Comparison of ENCODE assay signal across 16 cellular contexts in genomic region chr19:50793558-50794065, GRCh38. TPM values are rescaled to one million over a fixed set of nuclear protein-coding genes. Genes with fewer than 3 reads are reported as not detected.
DNase-seq lines count a peak whose midpoint lies in the region; ATAC-seq, FAIRE-seq and TF ChIP-seq lines count a peak whose summit lies in the region.
"Had no signal": no experiment of that assay in that cellular context is flagged by ENCODE, and none has a peak within 500 bp of the region (broad histone marks: within the 10 kb centered on the region; RNA-seq: fewer than 3 reads in every experiment).

No MANE protein-coding gene starts in this region.

- no peak overlapping the region for H3K9ac ChIP-seq in SK-N-SH

- 28% methylated on average over 4 of the region's 11 CpGs for WGBS in SK-N-SH (ENCODE audit: low lambda C conversion rate)

- H3K36me3 ChIP-seq in breast epithelium (no peaks in the 10 kb centered on the region), SK-N-SH (replicated peaks in 1 of 2; ENCODE audit: control insufficient read depth in 1 of 2, insufficient read depth in 2 of 2, low read length in 1 of 2) (peaks cover 0 to 13% of the 10 kb centered on the region in 2 experiments)

- H3K4me3 Mint-ChIP-seq in MCF 10A (ENCODE audit: unreplicated experiment), result no peak overlapping the region
- H3K4me3 Mint-ChIP-seq: activated CD4-positive, alpha-beta memory T cell treated with anti-CD3 and anti-CD28 coated beads, Interleukin-2, amount 10 ng/mL, durations not matched to agents 7 days and 5 days; activated T-helper 1 cell treated with anti-CD3 and anti-CD28 coated beads, Interleukin-12 subunit alpha, Interleukin-12 subunit beta, Interleukin-2, Interleukin-4 antibody, amounts not matched to agents 30 ng/mL and 10 ng/mL and 1 ng/mL, durations not matched to agents 14 hours and 24 hours and 36 hours; naive thymus-derived CD4-positive, alpha-beta T cell had no signal

- H3K79me2 ChIP-seq in SK-N-SH (ENCODE audit: insufficient read depth), result no peaks in the 10 kb centered on the region

- no peaks in the 10 kb centered on the region for H3K9me2 ChIP-seq in SK-N-SH

- no peak for TF ChIP-seq EP300 in SK-N-SH (IDR thresholded peaks at IDR 0.05; ENCODE audit: borderline replicate concordance in 1 of 2, low read depth in 1 of 2, low read length in 1 of 2)

- H3K4me2 ChIP-seq in SK-N-SH, result no peak overlapping the region

- TF ChIP-seq POLR2A in breast epithelium (IDR thresholded peaks at IDR 0.05) (no peak), GM12891 (IDR thresholded peaks at IDR 0.05; ENCODE audit: low read depth, low read length) (no peak; the same call in 1 of the 2 replicates)

- H3K4me3 ChIP-seq in breast epithelium (no peak overlapping the region), SK-N-SH (ENCODE audit: low read depth in 2 of 2, low read length in 1 of 2) (no peak overlapping the region)

- no peak for FAIRE-seq in GM12891 (lab: Jason Lieb, UNC)
- FAIRE-seq: kidney had no signal

- H3K27me3 ChIP-seq in breast epithelium (peaks cover 0 to 6% of the 10 kb centered on the region in 2 donors), SK-N-SH (ENCODE audit: insufficient read depth) (no peaks in the 10 kb centered on the region)

- H3K9me3 ChIP-seq in breast epithelium (no peaks in the 10 kb centered on the region), SK-N-SH (no peaks in the 10 kb centered on the region)

- peaks cover 31% of the 10 kb centered on the region; the same call in 1 of the 2 replicates for H4K20me1 ChIP-seq in SK-N-SH (ENCODE audit: insufficient read depth)

- peaks cover 42% of the 10 kb centered on the region for H3K36me3 Mint-ChIP-seq in MCF 10A (ENCODE audit: insufficient read depth, unreplicated experiment)

- BruUV-seq in MCF 10A (replicated peaks; lab: Mats Ljungman, UMichigan), result TSS peak; percentile 0

- no peaks in the 10 kb centered on the region for H3K9me3 Mint-ChIP-seq in MCF 10A (ENCODE audit: unreplicated experiment)
- H3K9me3 Mint-ChIP-seq: activated CD4-positive, alpha-beta memory T cell treated with anti-CD3 and anti-CD28 coated beads, Interleukin-2, amount 10 ng/mL, durations not matched to agents 7 days and 5 days; activated T-helper 1 cell treated with anti-CD3 and anti-CD28 coated beads, Interleukin-12 subunit alpha, Interleukin-12 subunit beta, Interleukin-2, Interleukin-4 antibody, amounts not matched to agents 30 ng/mL and 10 ng/mL and 1 ng/mL, durations not matched to agents 14 hours and 24 hours and 36 hours; naive thymus-derived CD4-positive, alpha-beta T cell had no signal

- TF ChIP-seq RAD21 in SK-N-SH (IDR thresholded peaks at IDR 0.05; ENCODE audit: low read length), result no peak

- H3K4me1 Mint-ChIP-seq in MCF 10A (ENCODE audit: insufficient read depth, unreplicated experiment), result no peaks in the 10 kb centered on the region

- H3K27me3 Mint-ChIP-seq in MCF 10A (ENCODE audit: insufficient read depth, unreplicated experiment), result no peaks in the 10 kb centered on the region
- H3K27me3 Mint-ChIP-seq: activated CD4-positive, alpha-beta memory T cell treated with anti-CD3 and anti-CD28 coated beads, Interleukin-2, amount 10 ng/mL, durations not matched to agents 7 days and 5 days; naive thymus-derived CD4-positive, alpha-beta T cell had no signal

- H3K27ac ChIP-seq in breast epithelium (no peak overlapping the region), SK-N-SH (ENCODE audit: low read depth in 2 of 2, low read length in 1 of 2) (no peak overlapping the region)

- H3F3A ChIP-seq in SK-N-SH (replicated peaks; ENCODE audit: insufficient read depth), result peaks cover 4% of the 10 kb centered on the region

- TF ChIP-seq CTCF in MCF 10A (IDR thresholded peaks at IDR 0.05; ENCODE audit: unreplicated experiment) (no peak), breast epithelium (IDR thresholded peaks at IDR 0.05) (no peak), SK-N-SH (IDR thresholded peaks at IDR 0.05) (no peak)

- no peak overlapping the region for H2AFZ ChIP-seq in SK-N-SH (ENCODE audit: low read depth)

- POLR2A ChIA-PET in MCF 10A (lab: Yijun Ruan, JAX), result interaction anchor here (0.7 to 5.1 kb wide), 2 partner anchors 10 to 520 kb away, joined by 3 to 33 read pairs; no protein-coding TSS in a partner anchor
- POLR2A ChIA-PET in SK-N-SH (lab: Yijun Ruan, JAX), result interaction anchor here (1.1 to 2.2 kb wide), 2 partner anchors 10 to 128 kb away, joined by 4 to 5 read pairs; no protein-coding TSS in a partner anchor

- intact Hi-C loops in MCF 10A (cut with micrococcal nuclease), result loop anchor here (1.0 kb wide), 1 partner anchor 129 kb away; no protein-coding TSS in a partner anchor
- intact Hi-C loops in breast epithelium (cut with DNase I; ENCODE audit: low total_unique reads), result no loop called here

- CTCF ChIA-PET in MCF 10A (lab: Yijun Ruan, JAX), result interaction anchor here (0.5 to 2.6 kb wide), 5 partner anchors 124 to 855 kb away, joined by 3 to 7 read pairs (median 5); no protein-coding TSS in a partner anchor
- CTCF ChIA-PET in SK-N-SH (lab: Yijun Ruan, JAX), result interaction anchor here (0.6 to 3.8 kb wide), 3 partner anchors 11 to 376 kb away, joined by 4 to 27 read pairs (median 4); no protein-coding TSS in a partner anchor

- H3K4me1 ChIP-seq in breast epithelium (no peaks in the 10 kb centered on the region), SK-N-SH (ENCODE audit: control insufficient read depth in 1 of 2, insufficient read depth in 2 of 2, low read depth in 1 of 2, low read length in 1 of 2) (no peaks in the 10 kb centered on the region; a peak in 1 of 4 replicates)

- no peak for ATAC-seq in HG03565 (IDR thresholded peaks at IDR 0.05; ENCODE audit: unreplicated experiment)

- H3K27ac Mint-ChIP-seq in MCF 10A (ENCODE audit: low read depth, unreplicated experiment), result no peak overlapping the region

- no peak for DNase-seq in MCF 10A (ENCODE audit: unreplicated experiment)
- no peak for DNase-seq in breast epithelium (ENCODE audit: low spot score in 2 of 2)
- DNase-seq in GM12891 (ENCODE audit: insufficient read length, low spot score), result no peak
- peak; percentile 44 for DNase-seq in SK-N-SH
- DNase-seq in stimulated activated CD8-positive, alpha-beta memory T cell treated with anti-CD3 and anti-CD28 coated beads, Interleukin-4, amount 100 ng/mL, for 48 hours, result peak; percentile 47
- no peak for DNase-seq in HT-29 (ENCODE audit: low spot score)
- no peak for DNase-seq in NCI-H524 treated with DMSO at 0.1 percent for 48 hours (lab: John Stamatoyannopoulos, UW)
- DNase-seq: hypothalamus; kidney; naive thymus-derived CD4-positive, alpha-beta T cell; NCI-H1048; stimulated activated CD4-positive, alpha-beta T cell treated with anti-CD3 and anti-CD28 coated beads, Interleukin-2, amount 100 ng/mL, for 48 hours had no signal

TF ChIP-seq in GM12891, 5 proteins besides CTCF, POLR2A, EP300 and RAD21:
- no peak for TF ChIP-seq SPI1 (IDR thresholded peaks at IDR 0.05; ENCODE audit: low read depth, low read length)
- TF ChIP-seq POLR2AphosphoS5 (IDR thresholded peaks at IDR 0.05; ENCODE audit: low read depth, low read length), result 0 out of 2 replicates have a peak, but pooled peaks have one; percentile 15
- TF ChIP-seq TAF1 (IDR thresholded peaks at IDR 0.05; ENCODE audit: low read depth, low read length), result no peak
TF ChIP-seq in GM12891: peak in this region for 1.

RNA-seq across cellular contexts. Expression of gene ACP4, which starts 3.4 kb away (rescaled TPM):
- total RNA-seq in MCF 10A (2022) (not detected in 2 replicates), breast epithelium (not detected)
- polyA plus RNA-seq in GM12891 (2012; ENCODE audit: low read depth, missing spikeins), result not detected
- not detected in 2 replicates for polyA plus RNA-seq in SK-N-SH (2012; rRNA removed)
- polyA plus RNA-seq in SK-N-SH (2012; cell fraction: cytosol; rRNA removed), result not detected in 2 replicates
- not detected in 2 replicates for polyA plus RNA-seq in SK-N-SH (2012; cell fraction: nucleus; rRNA removed)
- not detected in 2 replicates for total RNA-seq in HT-29 (2014; rRNA removed; shearing (Covaris generic))
- total RNA-seq: activated CD4-positive, alpha-beta memory T cell treated with anti-CD3 and anti-CD28 coated beads, Interleukin-2, amount 10 ng/mL, durations not matched to agents 7 days and 5 days; activated T-helper 1 cell treated with anti-CD3 and anti-CD28 coated beads, Interleukin-12 subunit alpha, Interleukin-12 subunit beta, Interleukin-2, Interleukin-4 antibody, amounts not matched to agents 30 ng/mL and 10 ng/mL and 1 ng/mL, durations not matched to agents 14 hours and 24 hours and 36 hours; kidney; mammary epithelial cell; naive thymus-derived CD4-positive, alpha-beta T cell had no signal
- polyA plus RNA-seq: mammary epithelial cell; naive thymus-derived CD4-positive, alpha-beta T cell had no signal

RNA-seq across cellular contexts. Expression of gene GPR32, which starts 23.3 kb away (rescaled TPM):
- total RNA-seq in MCF 10A (2022) (not detected in 2 replicates), breast epithelium (not detected)
- not detected for polyA plus RNA-seq in GM12891 (2012; ENCODE audit: low read depth, missing spikeins)
- not detected in 2 replicates for polyA plus RNA-seq in SK-N-SH (2012; rRNA removed)
- polyA plus RNA-seq in SK-N-SH (2012; cell fraction: cytosol; rRNA removed), result not detected in 2 replicates
- polyA plus RNA-seq in SK-N-SH (2012; cell fraction: nucleus; rRNA removed), result 0.07 TPM in 1 of 2 replicates, not detected in the other
- not detected in 2 replicates for total RNA-seq in HT-29 (2014; rRNA removed; shearing (Covaris generic))
- total RNA-seq: activated CD4-positive, alpha-beta memory T cell treated with anti-CD3 and anti-CD28 coated beads, Interleukin-2, amount 10 ng/mL, durations not matched to agents 7 days and 5 days; activated T-helper 1 cell treated with anti-CD3 and anti-CD28 coated beads, Interleukin-12 subunit alpha, Interleukin-12 subunit beta, Interleukin-2, Interleukin-4 antibody, amounts not matched to agents 30 ng/mL and 10 ng/mL and 1 ng/mL, durations not matched to agents 14 hours and 24 hours and 36 hours; kidney; mammary epithelial cell; naive thymus-derived CD4-positive, alpha-beta T cell had no signal
- polyA plus RNA-seq: mammary epithelial cell; naive thymus-derived CD4-positive, alpha-beta T cell had no signal

RNA-seq across cellular contexts. Expression of gene KLK1, which starts 30.0 kb away (rescaled TPM):
- total RNA-seq in MCF 10A (2022), result 0.84 and 0.88 TPM in 2 replicates
- total RNA-seq in breast epithelium, result under 1 TPM in 2 of 3 donors, not detected in 1; 0.33 to 0.44 TPM
- 41.1 TPM for polyA plus RNA-seq in GM12891 (2012; ENCODE audit: low read depth, missing spikeins)
- polyA plus RNA-seq in SK-N-SH (2012; rRNA removed), result not detected in 2 replicates
- polyA plus RNA-seq in SK-N-SH (2012; cell fraction: cytosol; rRNA removed), result not detected in 2 replicates
- not detected in 2 replicates for polyA plus RNA-seq in SK-N-SH (2012; cell fraction: nucleus; rRNA removed)
- 3.4 and 4.6 TPM in 2 replicates for total RNA-seq in HT-29 (2014; rRNA removed; shearing (Covaris generic))
- polyA plus RNA-seq: naive thymus-derived CD4-positive, alpha-beta T cell had no signal

RNA-seq across cellular contexts. Expression of gene KLK15, which starts 39.8 kb away (rescaled TPM):
- total RNA-seq in MCF 10A (2022) (not detected in 2 replicates), breast epithelium (not detected)
- polyA plus RNA-seq in GM12891 (2012; ENCODE audit: low read depth, missing spikeins), result not detected
- not detected in 2 replicates for polyA plus RNA-seq in SK-N-SH (2012; rRNA removed)
- polyA plus RNA-seq in SK-N-SH (2012; cell fraction: cytosol; rRNA removed), result not detected in 2 replicates
- not detected in 2 replicates for polyA plus RNA-seq in SK-N-SH (2012; cell fraction: nucleus; rRNA removed)
- not detected in 2 replicates for total RNA-seq in HT-29 (2014; rRNA removed; shearing (Covaris generic))
- total RNA-seq: activated CD4-positive, alpha-beta memory T cell treated with anti-CD3 and anti-CD28 coated beads, Interleukin-2, amount 10 ng/mL, durations not matched to agents 7 days and 5 days; activated T-helper 1 cell treated with anti-CD3 and anti-CD28 coated beads, Interleukin-12 subunit alpha, Interleukin-12 subunit beta, Interleukin-2, Interleukin-4 antibody, amounts not matched to agents 30 ng/mL and 10 ng/mL and 1 ng/mL, durations not matched to agents 14 hours and 24 hours and 36 hours; kidney; mammary epithelial cell; naive thymus-derived CD4-positive, alpha-beta T cell had no signal
- polyA plus RNA-seq: mammary epithelial cell; naive thymus-derived CD4-positive, alpha-beta T cell had no signal

Comparison
In these comparisons a context has a peak if more than half of its experiments do, and no peak if none do; other contexts are left out.
1. DNase-seq: peak in SK-N-SH (single experiment) and stimulated activated CD8-positive, alpha-beta memory T cell treated with anti-CD3 and anti-CD28 coated beads, Interleukin-4, amount 100 ng/mL, for 48 hours (single experiment); none in MCF 10A (single experiment), breast epithelium (0 of 2), GM12891 (single experiment), HT-29 (single experiment) and NCI-H524 treated with DMSO at 0.1 percent for 48 hours (single experiment).